In the genomic region with DNA sequence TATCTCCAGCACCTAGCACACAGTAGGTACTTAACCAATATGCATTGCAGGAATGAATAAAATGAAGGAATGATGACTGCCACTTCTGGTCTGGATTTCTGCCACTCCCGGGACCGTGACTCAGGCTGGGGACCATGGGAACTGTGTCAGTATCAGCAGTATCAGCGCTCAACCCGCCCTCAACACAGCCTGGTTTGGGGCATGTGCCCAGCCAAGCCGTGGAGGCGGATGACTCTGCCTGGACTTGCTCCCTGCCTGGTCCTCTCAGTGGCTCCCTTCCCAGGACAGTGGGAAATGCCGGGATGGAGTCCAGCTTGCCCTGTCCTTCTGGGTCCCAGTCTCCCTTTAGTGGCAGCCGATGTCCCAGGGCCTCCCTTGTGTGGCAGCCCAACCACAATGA, we compare ENCODE assay signal across 13 cellular contexts. TPM values are rescaled to one million over a fixed set of nuclear protein-coding genes. Genes with fewer than 3 reads are reported as not detected.
A peak's percentile ranks its signal among the peaks of the same experiment; 100 is the strongest.
DNase-seq lines count a peak whose midpoint lies in the region; ATAC-seq, FAIRE-seq and TF ChIP-seq lines count a peak whose summit lies in the region.
"Had no signal": no experiment of that assay in that cellular context is flagged by ENCODE, and none has a peak within 500 bp of the region (broad histone marks: within the 10 kb centered on the region; RNA-seq: fewer than 3 reads in every experiment).

No MANE protein-coding gene starts in this region.

- WGBS in right cardiac atrium: 37% methylated on average over 8 of the region's 8 CpGs
- 44 to 49% methylated on average over 7 to 8 of the region's 8 CpGs for WGBS in testis, 2 donors

- peak; percentile 85 to 89 for ATAC-seq in right cardiac atrium
- no peak for ATAC-seq in GM19395 (IDR thresholded peaks at IDR 0.05; ENCODE audit: unreplicated experiment)

- H3K4me3 ChIP-seq in bronchial epithelial cell (ENCODE audit: low read depth, low read length): no peak overlapping the region
- no peak overlapping the region for H3K4me3 ChIP-seq in right cardiac atrium (ENCODE audit: low read length)
- H3K4me3 ChIP-seq in testis: no peak overlapping the region
- H3K4me3 ChIP-seq: breast epithelium, lung had no signal

- FAIRE-seq in bronchial epithelial cell (lab: Jason Lieb, UNC): no peak
- FAIRE-seq: frontal cortex had no signal

- H3K27me3 Mint-ChIP-seq in HFFc6 (ENCODE audit: insufficient read depth): peaks cover 34% of the 10 kb centered on the region
- H3K27me3 Mint-ChIP-seq: type B pancreatic cell had no signal

- H3K4me3 Mint-ChIP-seq in HFFc6: no peak overlapping the region
- H3K4me3 Mint-ChIP-seq: type B pancreatic cell had no signal

- intact Hi-C loops in right cardiac atrium (cut with DNase I) (loop anchor here in 1 of 4 donors (10.0 kb wide), 1 partner anchor 114 kb away; no protein-coding TSS in a partner anchor), testis (cut with DNase I; ENCODE audit: low total_unique reads) (loop anchor here (10.0 kb wide), 1 partner anchor 114 kb away; no protein-coding TSS in a partner anchor)

- TF ChIP-seq POLR2A in testis (IDR thresholded peaks at IDR 0.05): no peak

- TF ChIP-seq CTCF in HFFc6 (IDR thresholded peaks at IDR 0.05) (no peak), bronchial epithelial cell (IDR thresholded peaks at IDR 0.05; ENCODE audit: insufficient read depth, low read length, severe bottlenecking) (no peak), testis (IDR thresholded peaks at IDR 0.05) (no peak)

- H3K27ac ChIP-seq in right cardiac atrium (ENCODE audit: low read length) (no peak overlapping the region), testis (no peak overlapping the region)
- H3K27ac ChIP-seq: breast epithelium had no signal

- peak overlapping the region; percentile 6; the same call in 1 of the 2 replicates for H3K27ac Mint-ChIP-seq in HFFc6
- H3K27ac Mint-ChIP-seq: type B pancreatic cell had no signal

- no peaks in the 10 kb centered on the region for H3K36me3 ChIP-seq in bronchial epithelial cell (ENCODE audit: control insufficient read depth, insufficient read depth, low read length)
- no peaks in the 10 kb centered on the region for H3K36me3 ChIP-seq in testis (ENCODE audit: low read depth, missing control alignments)
- H3K36me3 ChIP-seq: breast epithelium had no signal

- no peaks in the 10 kb centered on the region for H3K9me3 ChIP-seq in right cardiac atrium (ENCODE audit: control insufficient read depth, low read length)
- H3K9me3 ChIP-seq in testis: no peaks in the 10 kb centered on the region
- H3K9me3 ChIP-seq: breast epithelium had no signal

- H3K4me1 ChIP-seq in right cardiac atrium (ENCODE audit: control insufficient read depth, insufficient read depth, low read length) (no peaks in the 10 kb centered on the region), testis (no peaks in the 10 kb centered on the region)
- H3K4me1 ChIP-seq: breast epithelium had no signal

- H3K9me3 Mint-ChIP-seq in HFFc6: no peaks in the 10 kb centered on the region
- H3K9me3 Mint-ChIP-seq: type B pancreatic cell had no signal

- H3K4me1 Mint-ChIP-seq in HFFc6 (ENCODE audit: low read depth): peaks cover 15% of the 10 kb centered on the region

- no peaks in the 10 kb centered on the region for H3K36me3 Mint-ChIP-seq in HFFc6 (ENCODE audit: low read depth)
- H3K36me3 Mint-ChIP-seq: type B pancreatic cell had no signal

- no peaks in the 10 kb centered on the region for H3K27me3 ChIP-seq in bronchial epithelial cell (ENCODE audit: control insufficient read depth, insufficient read depth, low read length)
- H3K27me3 ChIP-seq in right cardiac atrium (ENCODE audit: control insufficient read depth, insufficient read depth): no peaks in the 10 kb centered on the region
- no peaks in the 10 kb centered on the region for H3K27me3 ChIP-seq in testis
- H3K27me3 ChIP-seq: breast epithelium had no signal

- DNase-seq in HFFc6 (peak; percentile 75), bronchial epithelial cell (ENCODE audit: low read depth) (peak; percentile 90), right cardiac atrium (peak; percentile 72 to 85 (median 79)), testis (peak; percentile 83), SK-N-DZ (ENCODE audit: low spot score) (no peak), NCI-H345 treated with DMSO at 0.1 percent for 48 hours (lab: John Stamatoyannopoulos, UW; ENCODE audit: unreplicated experiment) (no peak)
- DNase-seq: activated T-cell treated with anti-CD3 and anti-CD28 coated beads, Interleukin-2, amount 50 U/mL, for 1 hour; NCI-H2029 treated with DMSO at 0.1 percent for 48 hours had no signal

RNA-seq across cellular contexts. Expression of a gene that starts 55.1 kb away (rescaled TPM):
- total RNA-seq in HFFc6 (2021; fragmentation: NEBNext Ultra II Directional; extraction: Animal tissue kit (Norgen Biotek cat#: 25700)): not detected
- under 0.01 and 0.64 TPM in 2 replicates for total RNA-seq in bronchial epithelial cell
- total RNA-seq in right cardiac atrium: 1 to 10 TPM in 3 of 4 donors, under 1 TPM in 1; 0.89 to 4.8 (median 3.0) TPM
- 2.6 TPM for polyA plus RNA-seq in right cardiac atrium
- total RNA-seq in testis: 1 to 10 TPM; 6.2 to 8.9 TPM
- polyA plus RNA-seq in testis (ENCODE audit: insufficient read depth, low read depth, low replicate concordance): 3.2 TPM
- 2.7 and 3.0 TPM in 2 replicates for polyA plus RNA-seq in SK-N-DZ (2014; cell fraction: cytosol; rRNA removed)
- 7.4 and 10.8 TPM in 2 replicates for polyA plus RNA-seq in SK-N-DZ (2014; cell fraction: nucleus; rRNA removed)

Comparison
In these comparisons a context has a peak if more than half of its experiments do, and no peak if none do; other contexts are left out.
1. DNase-seq: peak in HFFc6 (single experiment), bronchial epithelial cell (single experiment), right cardiac atrium (3 of 3) and testis (single experiment); none in SK-N-DZ (single experiment) and NCI-H345 treated with DMSO at 0.1 percent for 48 hours (single experiment).